In the genomic region with DNA sequence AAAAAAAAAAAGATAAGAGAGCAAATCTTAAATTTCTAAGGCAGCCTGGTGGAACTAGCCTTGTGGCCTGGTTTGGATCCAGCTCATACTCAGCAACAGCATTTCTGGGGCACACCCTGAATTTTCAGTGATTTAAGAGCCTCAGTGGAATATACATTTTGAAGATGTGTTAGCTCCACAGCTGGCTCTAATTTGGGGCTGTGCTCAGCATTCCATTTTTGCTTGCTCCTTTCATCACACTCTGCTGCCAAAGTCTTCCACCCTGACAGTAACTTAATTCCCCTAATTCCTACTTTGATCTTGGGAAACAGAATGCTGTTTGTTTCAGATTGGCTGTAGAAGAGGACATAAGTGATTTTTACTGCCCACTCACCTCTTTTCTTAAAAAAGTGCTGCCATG, we compare ENCODE assay signal across 1 cellular context.
TF ChIP-seq lines count a peak whose summit lies in the region.

No MANE protein-coding gene starts in this region.

TF ChIP-seq in IMR-90, 13 proteins besides CTCF, POLR2A, EP300 and RAD21 (continued from another document):
- TF ChIP-seq NFE2L2 (IDR thresholded peaks at IDR 0.05; ENCODE audit: low read depth, low read length) (no peak), MAZ (IDR thresholded peaks at IDR 0.05; ENCODE audit: borderline replicate concordance, low read depth, low read length) (no peak), MXI1 (IDR thresholded peaks at IDR 0.05; ENCODE audit: borderline replicate concordance, low read depth, low read length) (no peak), CHD1 (IDR thresholded peaks at IDR 0.05; ENCODE audit: low read depth, low read length) (no peak), RCOR1 (IDR thresholded peaks at IDR 0.05; ENCODE audit: insufficient replicate concordance, low read length) (no peak), USF2 (IDR thresholded peaks at IDR 0.05; ENCODE audit: low read depth, low read length) (no peak)
- TF ChIP-seq, protein P1, sequence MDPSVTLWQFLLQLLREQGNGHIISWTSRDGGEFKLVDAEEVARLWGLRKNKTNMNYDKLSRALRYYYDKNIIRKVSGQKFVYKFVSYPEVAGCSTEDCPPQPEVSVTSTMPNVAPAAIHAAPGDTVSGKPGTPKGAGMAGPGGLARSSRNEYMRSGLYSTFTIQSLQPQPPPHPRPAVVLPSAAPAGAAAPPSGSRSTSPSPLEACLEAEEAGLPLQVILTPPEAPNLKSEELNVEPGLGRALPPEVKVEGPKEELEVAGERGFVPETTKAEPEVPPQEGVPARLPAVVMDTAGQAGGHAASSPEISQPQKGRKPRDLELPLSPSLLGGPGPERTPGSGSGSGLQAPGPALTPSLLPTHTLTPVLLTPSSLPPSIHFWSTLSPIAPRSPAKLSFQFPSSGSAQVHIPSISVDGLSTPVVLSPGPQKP (IDR thresholded peaks at IDR 0.05; ENCODE audit: borderline replicate concordance, low read depth, low read length): no peak
